8 cellular contexts compared by ENCODE assay signal in genomic region chr6:31114970-31115849, GRCh38. TPM values are rescaled to one million over a fixed set of nuclear protein-coding genes. Genes with fewer than 3 reads are reported as not detected.
DNase-seq lines count a peak whose midpoint lies in the region; ATAC-seq, FAIRE-seq and TF ChIP-seq lines count a peak whose summit lies in the region.
"Had no signal": no experiment of that assay in that cellular context is flagged by ENCODE, and none has a peak within 500 bp of the region (broad histone marks: within the 10 kb centered on the region; RNA-seq: fewer than 3 reads in every experiment).

No MANE protein-coding gene starts in this region.

- intact Hi-C loops in MCF 10A (cut with micrococcal nuclease): loop anchor here (1.0 to 2.0 kb wide), 3 partner anchors 10 to 45 kb away; no protein-coding TSS in a partner anchor

- H3K4me1 ChIP-seq in upper lobe of left lung: peaks cover 7 to 26% (median 14%) of the 10 kb centered on the region in 4 donors

- H3K4me1 Mint-ChIP-seq in MCF 10A (ENCODE audit: insufficient read depth, unreplicated experiment): peaks cover 21% of the 10 kb centered on the region

- H3K4me3 ChIP-seq in upper lobe of left lung: peak overlapping the region in 3 of 4 donors; percentile 14 to 34 (median 26)

- no peak for TF ChIP-seq EP300 in upper lobe of left lung (IDR thresholded peaks at IDR 0.05)

- POLR2A ChIA-PET in MCF 10A (lab: Yijun Ruan, JAX): interaction anchor here (0.5 to 4.3 kb wide), 28 partner anchors 10 to 500 kb away, joined by 3 to 60 read pairs (median 4); partner anchors contain the start of genes DDR1, GTF2H4 and VARS2

- H3K27ac Mint-ChIP-seq in MCF 10A (ENCODE audit: low read depth, unreplicated experiment): peak overlapping the region; percentile 98

- no peaks in the 10 kb centered on the region for H3K9me3 Mint-ChIP-seq in MCF 10A (ENCODE audit: unreplicated experiment)

- peak; percentile 33 for TF ChIP-seq CTCF in MCF 10A (IDR thresholded peaks at IDR 0.05; ENCODE audit: unreplicated experiment)
- TF ChIP-seq CTCF in upper lobe of left lung (IDR thresholded peaks at IDR 0.05): peak in 2 of 6 experiments; percentile 21 to 23

- no peak for FAIRE-seq in HTR-8/SVneo (lab: Jason Lieb, UNC)

- H3K27ac ChIP-seq in upper lobe of left lung: peak overlapping the region; percentile 69 to 78 (median 73)
- H3K27ac ChIP-seq: KMS-11 had no signal

- no peaks in the 10 kb centered on the region for H3K27me3 Mint-ChIP-seq in MCF 10A (ENCODE audit: insufficient read depth, unreplicated experiment)

- no peaks in the 10 kb centered on the region for H3K36me3 ChIP-seq in upper lobe of left lung

- no peaks in the 10 kb centered on the region for H3K9me3 ChIP-seq in upper lobe of left lung

- no peaks in the 10 kb centered on the region for H3K27me3 ChIP-seq in upper lobe of left lung

- CTCF ChIA-PET in MCF 10A (lab: Yijun Ruan, JAX): interaction anchor here (0.7 to 6.8 kb wide), 21 partner anchors 10 to 294 kb away, joined by 3 to 55 read pairs (median 6); partner anchors contain the start of gene VARS2

- WGBS in upper lobe of left lung, 2 donors: 47 to 56% methylated on average over 9 of the region's 9 CpGs

- ATAC-seq in upper lobe of left lung (ENCODE audit: low FRiP score in 2 of 2): peak in 1 of 2 donors; percentile 33
- ATAC-seq in GM19035 (IDR thresholded peaks at IDR 0.05; ENCODE audit: unreplicated experiment): no peak

- DNase-seq in HTR-8/SVneo (ENCODE audit: insufficient read length, low spot score) (peak; percentile 35), MCF 10A (ENCODE audit: unreplicated experiment) (peak; percentile 81), left kidney (ENCODE audit: low read depth, low spot score) (peak; percentile 52), upper lobe of left lung (no peak), ureter (ENCODE audit: low spot score) (no peak)
- DNase-seq in activated CD4-positive, alpha-beta T cell treated with anti-CD3 and anti-CD28 coated beads, Interleukin-2, amount 50 U/mL, for 48 hours: no peak

- TSS peak; percentile 72 for BruUV-seq in MCF 10A (replicated peaks; lab: Mats Ljungman, UMichigan)

- no peak for TF ChIP-seq POLR2A in upper lobe of left lung (IDR thresholded peaks at IDR 0.05)

- H3K36me3 Mint-ChIP-seq in MCF 10A (ENCODE audit: insufficient read depth, unreplicated experiment): peaks cover 6% of the 10 kb centered on the region

- peak overlapping the region; percentile 79 for H3K4me3 Mint-ChIP-seq in MCF 10A (ENCODE audit: unreplicated experiment)

RNA-seq across cellular contexts. Expression of gene PSORS1C1, which starts 0.6 kb away (rescaled TPM):
- total RNA-seq in MCF 10A (2022) (7.7 and 11.7 TPM in 2 replicates), upper lobe of left lung (1 to 10 TPM; 3.2 to 9.4 (median 4.4) TPM), ureter (0.10 TPM)

RNA-seq across cellular contexts. Expression of gene C6orf15, which starts 2.8 kb away (rescaled TPM):
- not detected in 2 replicates for total RNA-seq in MCF 10A (2022)
- total RNA-seq in upper lobe of left lung: not detected
- total RNA-seq in ureter: not detected

RNA-seq across cellular contexts. Expression of gene CDSN, which starts 5.0 kb away (rescaled TPM):
- total RNA-seq in MCF 10A (2022): 0.16 TPM in 1 of 2 replicates, not detected in the other
- not detected for total RNA-seq in upper lobe of left lung
- total RNA-seq in ureter: not detected

RNA-seq across cellular contexts. Expression of gene PSORS1C2, which starts 23.7 kb away (rescaled TPM):
- total RNA-seq in MCF 10A (2022) (not detected in 2 replicates), upper lobe of left lung (not detected), ureter (not detected)

RNA-seq across cellular contexts. Expression of gene CCHCR1, which starts 42.4 kb away (rescaled TPM):
- total RNA-seq in MCF 10A (2022) (18.4 and 21.4 TPM in 2 replicates), upper lobe of left lung (10 to 100 TPM in 5 of 6 donors, 1 to 10 TPM in 1; 5.5 to 83.8 (median 19.5) TPM), ureter (23.4 TPM)

Comparison
In these comparisons a context has a peak if more than half of its experiments do, and no peak if none do; other contexts are left out.
1. DNase-seq: peak in HTR-8/SVneo (single experiment), MCF 10A (single experiment) and left kidney (single experiment); none in upper lobe of left lung (0 of 2), activated CD4-positive, alpha-beta T cell treated with anti-CD3 and anti-CD28 coated beads, Interleukin-2, amount 50 U/mL, for 48 hours (0 of 2) and ureter (single experiment).